ENCODE assay signal across 12 cellular contexts in genomic region chr17:77892469-77893143, GRCh38.
DNase-seq lines count a peak whose midpoint lies in the region; ATAC-seq and TF ChIP-seq lines count a peak whose summit lies in the region.
"Had no signal": no experiment of that assay in that cellular context is flagged by ENCODE, and none has a peak within 500 bp of the region (broad histone marks: within the 10 kb centered on the region; RNA-seq: fewer than 3 reads in every experiment).

No MANE protein-coding gene starts in this region.

- TF ChIP-seq CTCF in chondrocyte (IDR thresholded peaks at IDR 0.05), result peak; percentile 71
- TF ChIP-seq CTCF in osteoblast (IDR thresholded peaks at IDR 0.05; ENCODE audit: extremely low read depth, low read depth, low read length), result peak; percentile 26

- peaks cover 51% of the 10 kb centered on the region for H3K27me3 Mint-ChIP-seq in chondrocyte (ENCODE audit: low read depth)

- no peaks in the 10 kb centered on the region for H3K79me2 ChIP-seq in osteoblast (ENCODE audit: insufficient read depth, low read length)

- H3K27me3 ChIP-seq in osteoblast (ENCODE audit: insufficient read depth, low read length), result peaks cover 23% of the 10 kb centered on the region
- H3K27me3 ChIP-seq: ascending aorta had no signal

- H3K27ac ChIP-seq in KOPT-K1 (ENCODE audit: low read depth, low read length, poor library complexity, severe bottlenecking) (peak overlapping the region; percentile 36), osteoblast (ENCODE audit: low read depth, low read length) (no peak overlapping the region)
- H3K27ac ChIP-seq: ascending aorta had no signal

- H3K4me1 Mint-ChIP-seq in chondrocyte (ENCODE audit: low read depth), result peaks cover 5% of the 10 kb centered on the region

- no peak for ATAC-seq in HG03457 (IDR thresholded peaks at IDR 0.05; ENCODE audit: unreplicated experiment)

- no peak overlapping the region for H2AFZ ChIP-seq in osteoblast (ENCODE audit: low read length)

- no peaks in the 10 kb centered on the region for H3K9me3 Mint-ChIP-seq in chondrocyte (ENCODE audit: low read depth)

- H3K27ac Mint-ChIP-seq in chondrocyte (ENCODE audit: unreplicated experiment), result no peak overlapping the region

- peak; percentile 43 for DNase-seq in activated CD4-positive, alpha-beta T cell treated with anti-CD3 and anti-CD28 coated beads for 48 hours
- no peak for DNase-seq in activated CD4-positive, alpha-beta T cell treated with anti-CD3 and anti-CD28 coated beads for 1 hour
- DNase-seq in chondrocyte (ENCODE audit: low spot score) (peak; percentile 67), osteoblast (ENCODE audit: insufficient read length, low spot score, missing footprints) (peak; percentile 82), glomerular visceral epithelial cell (ENCODE audit: extremely low spot score) (no peak), DMS53 treated with DMSO at 0.1 percent for 48 hours (lab: John Stamatoyannopoulos, UW; ENCODE audit: unreplicated experiment) (no peak)
- DNase-seq: CD4-positive, CD25-positive, alpha-beta regulatory T cell; NCI-H2171 treated with DMSO at 0.1 percent for 48 hours; substantia nigra had no signal

- no peaks in the 10 kb centered on the region for H3K36me3 ChIP-seq in KOPT-K1 (ENCODE audit: insufficient read depth, low read length)
- no peaks in the 10 kb centered on the region for H3K36me3 ChIP-seq in osteoblast (ENCODE audit: insufficient read depth, low read length)
- H3K36me3 ChIP-seq: ascending aorta had no signal

- no peak overlapping the region for H3K4me2 ChIP-seq in osteoblast (ENCODE audit: insufficient read depth, low read length)

- H3K4me3 ChIP-seq in osteoblast (ENCODE audit: insufficient read depth, low read length), result no peak overlapping the region
- H3K4me3 ChIP-seq: ascending aorta had no signal

- peaks cover 6% of the 10 kb centered on the region for H3K4me1 ChIP-seq in osteoblast (ENCODE audit: insufficient read depth, low read length)
- H3K4me1 ChIP-seq: ascending aorta had no signal

- no peak overlapping the region for H3K4me3 Mint-ChIP-seq in chondrocyte (ENCODE audit: unreplicated experiment)
- H3K4me3 Mint-ChIP-seq: CD4-positive, CD25-positive, alpha-beta regulatory T cell had no signal

- H3K9me3 ChIP-seq in KOPT-K1 (ENCODE audit: insufficient read depth, low read length, poor library complexity, severe bottlenecking) (no peaks in the 10 kb centered on the region), osteoblast (ENCODE audit: low read depth, low read length) (no peaks in the 10 kb centered on the region)
- H3K9me3 ChIP-seq: ascending aorta had no signal

- H4K20me1 ChIP-seq in osteoblast (ENCODE audit: insufficient read depth, low read length), result no peaks in the 10 kb centered on the region

- no peaks in the 10 kb centered on the region for H3K36me3 Mint-ChIP-seq in chondrocyte (ENCODE audit: low read depth)
- H3K36me3 Mint-ChIP-seq: CD4-positive, CD25-positive, alpha-beta regulatory T cell had no signal

Comparison
In these comparisons a context has a peak if more than half of its experiments do, and no peak if none do; other contexts are left out.
1. DNase-seq: peak in activated CD4-positive, alpha-beta T cell treated with anti-CD3 and anti-CD28 coated beads for 48 hours (single experiment), chondrocyte (single experiment) and osteoblast (single experiment); none in activated CD4-positive, alpha-beta T cell treated with anti-CD3 and anti-CD28 coated beads for 1 hour (single experiment), glomerular visceral epithelial cell (single experiment) and DMS53 treated with DMSO at 0.1 percent for 48 hours (single experiment).